ENCODE assay signal across 11 cellular contexts in genomic region chr20:44153636-44154043, GRCh38. TPM values are rescaled to one million over a fixed set of nuclear protein-coding genes. Genes with fewer than 3 reads are reported as not detected.
DNase-seq lines count a peak whose midpoint lies in the region; TF ChIP-seq lines count a peak whose summit lies in the region.
"Had no signal": no experiment of that assay in that cellular context is flagged by ENCODE, and none has a peak within 500 bp of the region (broad histone marks: within the 10 kb centered on the region; RNA-seq: fewer than 3 reads in every experiment).

No MANE protein-coding gene starts in this region.

- H3K9me3 Mint-ChIP-seq in T-helper 2 cell treated with Interferon-gamma antibody and Interleukin-4, amounts not matched to agents 5 μg/mL and 100 μg/mL, for 36 hours, result no peaks in the 10 kb centered on the region

- H3K36me3 Mint-ChIP-seq in T-helper 2 cell treated with Interferon-gamma antibody and Interleukin-4, amounts not matched to agents 5 μg/mL and 100 μg/mL, for 36 hours (ENCODE audit: low read depth), result no peaks in the 10 kb centered on the region

- TF ChIP-seq CTCF in fibroblast of pulmonary artery (IDR thresholded peaks at IDR 0.05; ENCODE audit: low read length, missing control alignments), result no peak

- no peak overlapping the region for H3K4me3 Mint-ChIP-seq in T-helper 2 cell treated with Interferon-gamma antibody and Interleukin-4, amounts not matched to agents 5 μg/mL and 100 μg/mL, for 36 hours

- DNase-seq in activated CD4-positive, alpha-beta T cell treated with anti-CD3 and anti-CD28 coated beads, Interleukin-2, amount 50 U/mL, for 1 hour, result peak; percentile 31
- no peak for DNase-seq in activated CD4-positive, alpha-beta T cell treated with anti-CD3 and anti-CD28 coated beads, Interleukin-2, amount 50 U/mL, for 4 hours
- no peak for DNase-seq in T-helper 2 cell treated with Interferon-gamma antibody and Interleukin-4, amounts not matched to agents 5 μg/mL and 100 μg/mL, for 36 hours (ENCODE audit: low spot score)
- peak; percentile 43 for DNase-seq in fibroblast of pulmonary artery (ENCODE audit: low read depth)
- DNase-seq in NCI-H2081 (lab: John Stamatoyannopoulos, UW), result no peak
- DNase-seq in NCI-H526 treated with DMSO at 0.1 percent for 48 hours (lab: John Stamatoyannopoulos, UW), result no peak
- no peak for DNase-seq in OCI-M1 (lab: John Stamatoyannopoulos, UW)
- DNase-seq: NCI-H1092 treated with DMSO at 0.1 percent for 48 hours had no signal

- no peaks in the 10 kb centered on the region for H3K27me3 ChIP-seq in skeletal muscle tissue (ENCODE audit: control insufficient read depth in 3 of 3, insufficient read depth in 3 of 3, low read length in 3 of 3)

- peak overlapping the region; percentile 3 to 58 (median 36) for H3K9ac ChIP-seq in skeletal muscle tissue (ENCODE audit: low read depth in 1 of 3, low read length in 3 of 3)
- H3K9ac ChIP-seq: parathyroid adenoma had no signal

- peaks cover 2 to 11% (median 4%) of the 10 kb centered on the region in 3 donors for H3K36me3 ChIP-seq in skeletal muscle tissue (ENCODE audit: control insufficient read depth in 3 of 3, insufficient read depth in 3 of 3, low read length in 3 of 3)

- H3K4me3 ChIP-seq in fibroblast of pulmonary artery (replicated peaks; ENCODE audit: low read depth, low read length) (no peak overlapping the region), skeletal muscle tissue (ENCODE audit: low read length in 3 of 3) (no peak overlapping the region)

- H3K4me1 ChIP-seq in skeletal muscle tissue (ENCODE audit: control insufficient read depth in 3 of 3, insufficient read depth in 3 of 3, low read length in 3 of 3), result peaks cover 66 to 75% (median 74%) of the 10 kb centered on the region in 3 donors
- H3K4me1 ChIP-seq: parathyroid adenoma had no signal

- H3K9me3 ChIP-seq in skeletal muscle tissue (ENCODE audit: control insufficient read depth in 3 of 3, low read length in 3 of 3), result no peaks in the 10 kb centered on the region

- H3K27me3 Mint-ChIP-seq in T-helper 2 cell treated with Interferon-gamma antibody and Interleukin-4, amounts not matched to agents 5 μg/mL and 100 μg/mL, for 36 hours (ENCODE audit: low read depth), result peaks cover 7% of the 10 kb centered on the region

- H3K27ac ChIP-seq in skeletal muscle tissue (ENCODE audit: low read depth, low read length), result peak overlapping the region; percentile 87
- H3K27ac ChIP-seq: parathyroid adenoma had no signal

- peak overlapping the region; percentile 9 for H3K27ac Mint-ChIP-seq in T-helper 2 cell treated with Interferon-gamma antibody and Interleukin-4, amounts not matched to agents 5 μg/mL and 100 μg/mL, for 36 hours

- peaks cover 7% of the 10 kb centered on the region for H3K4me1 Mint-ChIP-seq in T-helper 2 cell treated with Interferon-gamma antibody and Interleukin-4, amounts not matched to agents 5 μg/mL and 100 μg/mL, for 36 hours (ENCODE audit: low read depth)

RNA-seq across cellular contexts. Expression of gene JPH2, which starts 33.3 kb away (rescaled TPM):
- 85.1 TPM for total RNA-seq in skeletal muscle tissue
- total RNA-seq: activated CD8-positive, alpha-beta memory T cell treated with anti-CD3 and anti-CD28 coated beads for 36 hours had no signal

RNA-seq across cellular contexts. Expression of gene OSER1, which starts 56.9 kb away (rescaled TPM):
- 31.3 TPM for total RNA-seq in skeletal muscle tissue

Comparison
In these comparisons a context has a peak if more than half of its experiments do, and no peak if none do; other contexts are left out.
1. DNase-seq: peak in activated CD4-positive, alpha-beta T cell treated with anti-CD3 and anti-CD28 coated beads, Interleukin-2, amount 50 U/mL, for 1 hour (single experiment) and fibroblast of pulmonary artery (single experiment); none in activated CD4-positive, alpha-beta T cell treated with anti-CD3 and anti-CD28 coated beads, Interleukin-2, amount 50 U/mL, for 4 hours (0 of 2), T-helper 2 cell treated with Interferon-gamma antibody and Interleukin-4, amounts not matched to agents 5 μg/mL and 100 μg/mL, for 36 hours (single experiment), NCI-H2081 (0 of 2), NCI-H526 treated with DMSO at 0.1 percent for 48 hours (single experiment) and OCI-M1 (single experiment).